ENCODE assay signal across 25 cellular contexts in genomic region chr22:43291381-43291780, GRCh38. TPM values are rescaled to one million over a fixed set of nuclear protein-coding genes. Genes with fewer than 3 reads are reported as not detected.
"Had no signal": no experiment of that assay in that cellular context is flagged by ENCODE, and none has a peak within 500 bp of the region (broad histone marks: within the 10 kb centered on the region; RNA-seq: fewer than 3 reads in every experiment).

No MANE protein-coding gene starts in this region.

- H3K27me3 Mint-ChIP-seq: naive thymus-derived CD4-positive, alpha-beta T cell; stimulated activated naive CD8-positive, alpha-beta T cell treated with anti-CD3 and anti-CD28 coated beads, Interleukin-15, Interleukin-2, amounts not matched to agents 100 ng/mL and 50 ng/mL, for 24 hours had no signal

- H3K4me1 ChIP-seq: psoas muscle had no signal

- H3K9me3 ChIP-seq: left lung, lower lobe of right lung, neutrophil, ovary, psoas muscle, tibial nerve, uterus had no signal

- H3K27me3 ChIP-seq: left lung, ovary, tibial nerve, uterus had no signal

- H3K4me3 Mint-ChIP-seq: mesothelial cell of epicardium; naive thymus-derived CD4-positive, alpha-beta T cell; natural killer cell treated with Interleukin-12 subunit alpha and Interleukin-12 subunit beta and Interleukin-15 and Interleukin-18, amount 100 ng/mL, for 72 hours; neural crest cell; stimulated activated naive B cell treated with anti-CD40 and anti-IgM and Interleukin-4, amounts not matched to agents 10 μg/mL and 1 μg/mL and 100 μg/mL, for 72 hours; stimulated activated naive CD8-positive, alpha-beta T cell treated with anti-CD3 and anti-CD28 coated beads, Interleukin-15, Interleukin-2, amounts not matched to agents 100 ng/mL and 50 ng/mL, for 24 hours; type B pancreatic cell had no signal

- H3K36me3 ChIP-seq: left lung, lower lobe of right lung, neutrophil, ovary, tibial nerve, uterus had no signal

- H3K4me2 ChIP-seq: smooth muscle cell had no signal

- DNase-seq: kidney glomerular epithelial cell; left cardiac atrium; left lung; lower lobe of right lung; mammary epithelial cell; mesendoderm; naive thymus-derived CD4-positive, alpha-beta T cell; occipital lobe; psoas muscle; stimulated activated CD4-positive, alpha-beta T cell treated with anti-CD3 and anti-CD28 coated beads, Interleukin-15, amount 100 ng/mL, for 24 hours; stimulated activated CD4-positive, alpha-beta T cell treated with anti-CD3 and anti-CD28 coated beads, Interleukin-2, amount 100 ng/mL, for 24 hours; stimulated activated CD4-positive, alpha-beta T cell treated with anti-CD3 and anti-CD28 coated beads, Interleukin-4, amount 100 ng/mL, for 1 hour; stimulated activated naive B cell treated with anti-CD40 and anti-IgM and Interleukin-4, amounts not matched to agents 10 μg/mL and 1 μg/mL and 100 μg/mL, for 72 hours; uterus had no signal

- H3K27ac Mint-ChIP-seq: naive thymus-derived CD4-positive, alpha-beta T cell; natural killer cell treated with Interleukin-12 subunit alpha and Interleukin-12 subunit beta and Interleukin-15 and Interleukin-18, amount 100 ng/mL, for 72 hours; stimulated activated naive B cell treated with anti-CD40 and anti-IgM and Interleukin-4, amounts not matched to agents 10 μg/mL and 1 μg/mL and 100 μg/mL, for 72 hours; stimulated activated naive CD8-positive, alpha-beta T cell treated with anti-CD3 and anti-CD28 coated beads, Interleukin-15, Interleukin-2, amounts not matched to agents 100 ng/mL and 50 ng/mL, for 24 hours; type B pancreatic cell had no signal

- H3K4me3 ChIP-seq: left lung, lower lobe of right lung, ovary, psoas muscle, smooth muscle cell, tibial nerve, uterus had no signal

- H3K27ac ChIP-seq: left lung, lower lobe of right lung, neutrophil, psoas muscle, uterus had no signal

- H3K9me3 Mint-ChIP-seq: mesothelial cell of epicardium; naive thymus-derived CD4-positive, alpha-beta T cell; natural killer cell treated with Interleukin-12 subunit alpha and Interleukin-12 subunit beta and Interleukin-15 and Interleukin-18, amount 100 ng/mL, for 72 hours; neural crest cell; stimulated activated naive B cell treated with anti-CD40 and anti-IgM and Interleukin-4, amounts not matched to agents 10 μg/mL and 1 μg/mL and 100 μg/mL, for 72 hours; stimulated activated naive CD8-positive, alpha-beta T cell treated with anti-CD3 and anti-CD28 coated beads, Interleukin-15, Interleukin-2, amounts not matched to agents 100 ng/mL and 50 ng/mL, for 24 hours; type B pancreatic cell had no signal

- ATAC-seq: left cardiac atrium; left lung; lower lobe of right lung; naive thymus-derived CD4-positive, alpha-beta T cell; psoas muscle; stimulated activated naive B cell treated with anti-CD40 and anti-IgM and Interleukin-4, amounts not matched to agents 10 μg/mL and 1 μg/mL and 100 μg/mL, for 72 hours had no signal

- H3K36me3 Mint-ChIP-seq: mesothelial cell of epicardium; naive thymus-derived CD4-positive, alpha-beta T cell; natural killer cell treated with Interleukin-12 subunit alpha and Interleukin-12 subunit beta and Interleukin-15 and Interleukin-18, amount 100 ng/mL, for 72 hours; stimulated activated naive B cell treated with anti-CD40 and anti-IgM and Interleukin-4, amounts not matched to agents 10 μg/mL and 1 μg/mL and 100 μg/mL, for 72 hours; type B pancreatic cell had no signal

RNA-seq across cellular contexts. Expression of gene SCUBE1, which starts 51.8 kb away (rescaled TPM):
- total RNA-seq: mammary epithelial cell, myocyte had no signal
- polyA plus RNA-seq: keratinocyte; mammary epithelial cell; naive thymus-derived CD4-positive, alpha-beta T cell had no signal
